Comparison of ENCODE assay signal across 21 cellular contexts in the genomic region with DNA sequence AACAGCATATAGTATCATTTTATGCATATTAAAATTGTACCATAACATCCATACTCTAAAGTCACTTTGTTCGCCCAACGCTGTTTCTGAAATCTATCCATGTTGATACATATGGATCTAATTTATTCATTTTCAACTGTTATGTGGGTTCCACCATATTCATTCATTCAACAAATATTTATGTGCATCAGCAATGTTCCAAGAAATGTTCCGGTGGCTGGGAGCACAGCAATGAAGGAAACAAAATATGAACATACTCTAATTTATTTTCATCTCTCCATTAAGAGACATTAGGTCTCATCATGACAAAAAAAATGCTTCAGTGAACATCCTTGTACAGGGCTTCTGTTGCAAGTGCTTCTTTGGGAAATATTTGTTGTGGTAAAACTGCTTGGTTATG.
"Had no signal": no experiment of that assay in that cellular context is flagged by ENCODE, and none has a peak within 500 bp of the region (broad histone marks: within the 10 kb centered on the region; RNA-seq: fewer than 3 reads in every experiment).

No MANE protein-coding gene starts in this region.

- H3K9me3 Mint-ChIP-seq: IgD-negative memory B cell had no signal

- H3K9me3 ChIP-seq: SJCRH30 had no signal

- H3K4me1 ChIP-seq: SJCRH30 had no signal

- ATAC-seq: K562, SK-N-SH treated with all-trans-retinoic acid at 6 μM for 48 hours had no signal

- H3K27ac ChIP-seq: HL-60, KMS-11, RWPE1, SJCRH30 had no signal

- H3K27me3 Mint-ChIP-seq: IgD-negative memory B cell had no signal

- H3K9ac ChIP-seq: KMS-11 had no signal

- H3K4me3 ChIP-seq: K562, SJCRH30 had no signal

- H3K27me3 ChIP-seq: SJCRH30 had no signal

- DNase-seq: Kasumi-1, MV-4-11, NCI-H1048, NCI-H1105, NCI-H1417, NCI-H1436 treated with DMSO at 0.1 percent for 48 hours, NCI-H1694, NCI-H1930, NCI-H2081, NCI-H2107, NCI-H2227 treated with DMSO at 0.1 percent for 48 hours, NCI-H524, NCI-H774, SHP77 treated with DMSO at 0.1 percent for 48 hours, SJCRH30 had no signal

- H3K4me3 Mint-ChIP-seq: IgD-negative memory B cell had no signal
